In the genomic region with DNA sequence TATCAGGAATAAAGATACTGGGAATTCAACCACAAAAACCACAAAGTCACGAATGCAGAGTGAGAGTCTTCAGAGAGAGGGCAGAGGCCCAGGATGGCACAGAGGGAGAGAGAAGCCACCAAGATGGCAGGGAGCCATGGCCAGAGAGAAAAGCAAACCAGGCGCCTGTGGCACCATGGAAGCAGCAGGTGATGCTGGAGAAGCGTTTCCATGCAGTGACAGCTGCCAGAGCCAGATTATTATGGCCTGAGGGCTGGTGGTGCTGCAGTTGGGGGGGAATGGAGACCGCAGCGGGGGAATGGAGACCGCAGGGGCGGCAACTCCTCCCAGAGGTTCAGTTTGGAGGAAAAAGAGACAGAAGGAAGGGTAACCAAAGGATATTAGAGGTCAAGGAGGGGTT, we compare ENCODE assay signal across 23 cellular contexts. TPM values are rescaled to one million over a fixed set of nuclear protein-coding genes. Genes with fewer than 3 reads are reported as not detected.
DNase-seq lines count a peak whose midpoint lies in the region; ATAC-seq and TF ChIP-seq lines count a peak whose summit lies in the region.
"Had no signal": no experiment of that assay in that cellular context is flagged by ENCODE, and none has a peak within 500 bp of the region (broad histone marks: within the 10 kb centered on the region; RNA-seq: fewer than 3 reads in every experiment).

No MANE protein-coding gene starts in this region.

- H3K9me3 ChIP-seq in HEK293 (ENCODE audit: control insufficient read depth, insufficient read depth, low read depth, low read length) (no peaks in the 10 kb centered on the region), T-helper 17 cell (ENCODE audit: control insufficient read depth, low read length, poor library complexity, severe bottlenecking) (no peaks in the 10 kb centered on the region)
- H3K9me3 ChIP-seq: psoas muscle, testis had no signal

- no peaks in the 10 kb centered on the region for H3K27me3 Mint-ChIP-seq in T-helper 17 cell
- H3K27me3 Mint-ChIP-seq: activated B cell treated with CpG ODN at 0.5 μM for 24 hours; CD4-positive, CD25-positive, alpha-beta regulatory T cell; stimulated activated naive B cell treated with anti-CD40 and anti-IgM and Interleukin-4, amounts not matched to agents 10 μg/mL and 1 μg/mL and 100 μg/mL, for 72 hours had no signal

- ATAC-seq in T-helper 17 cell (no peak), GM18511 (IDR thresholded peaks at IDR 0.05; ENCODE audit: unreplicated experiment) (no peak)
- ATAC-seq: stimulated activated naive B cell treated with anti-CD40 and anti-IgM and Interleukin-4, amounts not matched to agents 10 μg/mL and 1 μg/mL and 100 μg/mL, for 72 hours had no signal

- CTCF ChIA-PET in HEK293 (lab: Yijun Ruan, JAX) = interaction anchor here (0.6 kb wide), 1 partner anchor 107 kb away, joined by 3 read pairs; no protein-coding TSS in a partner anchor

- H3K4me3 ChIP-seq in HEK293 (ENCODE audit: low read depth, low read length) = no peak overlapping the region
- H3K4me3 ChIP-seq in lower leg skin (ENCODE audit: low read depth, poor library complexity, severe bottlenecking) = no peak overlapping the region
- H3K4me3 ChIP-seq: coronary artery, lung, PC-9, psoas muscle, skin epidermis, testis had no signal

- H3K4me1 Mint-ChIP-seq in T-helper 17 cell = peaks cover 4% of the 10 kb centered on the region

- DNase-seq in COR-L47 (lab: John Stamatoyannopoulos, UW) (peak; percentile 46), NCI-H2107 (lab: John Stamatoyannopoulos, UW) (peak; percentile 24), T-helper 17 cell (no peak), epidermal melanocyte (ENCODE audit: insufficient read length, low spot score) (no peak), lower leg skin (ENCODE audit: low spot score in 2 of 2) (no peak)
- DNase-seq: activated B cell treated with CpG ODN at 0.5 μM for 24 hours; activated CD4-positive, alpha-beta T cell treated with anti-CD3 and anti-CD28 coated beads, Interleukin-2, amount 50 U/mL, for 48 hours; activated gamma-delta T cell treated with Interleukin-2 at 50 U/mL for 16 hours; CD4-positive, CD25-positive, alpha-beta regulatory T cell; GOT3; NCI-H187; NCI-H774; PC-9; psoas muscle; stimulated activated CD4-positive, alpha-beta T cell treated with anti-CD3 and anti-CD28 coated beads, Interleukin-2, amount 100 ng/mL, for 24 hours; stimulated activated naive B cell treated with anti-CD40 and anti-IgM and Interleukin-4, amounts not matched to agents 10 μg/mL and 1 μg/mL and 100 μg/mL, for 72 hours; testis had no signal

- TF ChIP-seq CTCF in HEK293 (tag by site-specific recombination; IDR thresholded peaks at IDR 0.05) (no peak), lower leg skin (IDR thresholded peaks at IDR 0.05) (no peak)

- H3K4me1 ChIP-seq in HEK293 (ENCODE audit: control insufficient read depth, insufficient read depth, low read length) = no peaks in the 10 kb centered on the region
- H3K4me1 ChIP-seq: testis had no signal

- POLR2A ChIA-PET in HEK293 (lab: Yijun Ruan, JAX) = interaction anchor here (0.6 to 0.7 kb wide), 3 partner anchors 15 to 52 kb away, joined by 3 to 4 read pairs (median 3); no protein-coding TSS in a partner anchor

- peaks cover 5 to 12% of the 10 kb centered on the region in 2 experiments; a peak in 2 of 3 replicates for H3K36me3 ChIP-seq in HEK293 (ENCODE audit: control insufficient read depth in 2 of 2, insufficient read depth in 1 of 2, low read length in 2 of 2)

- intact Hi-C loops in lower leg skin (cut with DNase I; ENCODE audit: low total_unique reads) = no loop called here

- no peak overlapping the region for H3K4me3 Mint-ChIP-seq in T-helper 17 cell
- H3K4me3 Mint-ChIP-seq: activated B cell treated with CpG ODN at 0.5 μM for 24 hours; CD4-positive, CD25-positive, alpha-beta regulatory T cell; T-helper 2 cell treated with Interferon-gamma antibody and Interleukin-4, amounts not matched to agents 5 μg/mL and 100 μg/mL, for 36 hours had no signal

- H3K36me3 Mint-ChIP-seq in T-helper 17 cell (ENCODE audit: low read depth) = no peaks in the 10 kb centered on the region
- H3K36me3 Mint-ChIP-seq: CD4-positive, CD25-positive, alpha-beta regulatory T cell had no signal

- WGBS in lower leg skin, 2 donors = 68 to 76% methylated on average over 7 of the region's 7 CpGs

- TF ChIP-seq POLR2A in lower leg skin (IDR thresholded peaks at IDR 0.05) = no peak

- H3K27ac Mint-ChIP-seq in T-helper 17 cell = peak overlapping the region; percentile 68
- H3K27ac Mint-ChIP-seq: activated B cell treated with CpG ODN at 0.5 μM for 24 hours; stimulated activated naive B cell treated with anti-CD40 and anti-IgM and Interleukin-4, amounts not matched to agents 10 μg/mL and 1 μg/mL and 100 μg/mL, for 72 hours; T-helper 2 cell treated with Interferon-gamma antibody and Interleukin-4, amounts not matched to agents 5 μg/mL and 100 μg/mL, for 36 hours had no signal

- H3K27ac ChIP-seq in HEK293 (ENCODE audit: extremely low read depth, low read depth, low read length) = no peak overlapping the region
- H3K27ac ChIP-seq: coronary artery, PC-9, psoas muscle, skin epidermis, testis had no signal

TF ChIP-seq in HEK293, 187 proteins besides CTCF, POLR2A, EP300 and RAD21:
- TF ChIP-seq ZNF830 (tag by site-specific recombination; IDR thresholded peaks at IDR 0.05; ENCODE audit: low read depth) = no peak
- no peak for TF ChIP-seq ZNF175 (tag by site-specific recombination; IDR thresholded peaks at IDR 0.05)
- TF ChIP-seq, protein P1, sequence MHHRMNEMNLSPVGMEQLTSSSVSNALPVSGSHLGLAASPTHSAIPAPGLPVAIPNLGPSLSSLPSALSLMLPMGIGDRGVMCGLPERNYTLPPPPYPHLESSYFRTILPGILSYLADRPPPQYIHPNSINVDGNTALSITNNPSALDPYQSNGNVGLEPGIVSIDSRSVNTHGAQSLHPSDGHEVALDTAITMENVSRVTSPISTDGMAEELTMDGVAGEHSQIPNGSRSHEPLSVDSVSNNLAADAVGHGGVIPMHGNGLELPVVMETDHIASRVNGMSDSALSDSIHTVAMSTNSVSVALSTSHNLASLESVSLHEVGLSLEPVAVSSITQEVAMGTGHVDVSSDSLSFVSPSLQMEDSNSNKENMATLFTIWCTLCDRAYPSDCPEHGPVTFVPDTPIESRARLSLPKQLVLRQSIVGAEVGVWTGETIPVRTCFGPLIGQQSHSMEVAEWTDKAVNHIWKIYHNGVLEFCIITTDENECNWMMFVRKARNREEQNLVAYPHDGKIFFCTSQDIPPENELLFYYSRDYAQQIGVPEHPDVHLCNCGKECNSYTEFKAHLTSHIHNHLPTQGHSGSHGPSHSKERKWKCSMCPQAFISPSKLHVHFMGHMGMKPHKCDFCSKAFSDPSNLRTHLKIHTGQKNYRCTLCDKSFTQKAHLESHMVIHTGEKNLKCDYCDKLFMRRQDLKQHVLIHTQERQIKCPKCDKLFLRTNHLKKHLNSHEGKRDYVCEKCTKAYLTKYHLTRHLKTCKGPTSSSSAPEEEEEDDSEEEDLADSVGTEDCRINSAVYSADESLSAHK (tag by site-specific recombination; IDR thresholded peaks at IDR 0.05) = peak; percentile 93

RNA-seq across cellular contexts. Expression of a gene that starts 5.8 kb away (rescaled TPM):
- total RNA-seq in T-helper 17 cell = 10 to 100 TPM; 84.1 to 95.7 TPM
- total RNA-seq in lower leg skin = 10 to 100 TPM; 34.1 to 89.6 (median 49.0) TPM

RNA-seq across cellular contexts. Expression of a gene that starts 8.1 kb away (rescaled TPM):
- 10 to 100 TPM; 20.5 to 22.6 TPM for total RNA-seq in T-helper 17 cell
- 10 to 100 TPM; 10.5 to 28.5 (median 16.9) TPM for total RNA-seq in lower leg skin

RNA-seq across cellular contexts. Expression of a gene that starts 11.3 kb away (rescaled TPM):
- 10 to 100 TPM; 41.4 to 43.0 TPM for total RNA-seq in T-helper 17 cell
- 10 to 100 TPM; 71.0 to 93.5 (median 78.4) TPM for total RNA-seq in lower leg skin

RNA-seq across cellular contexts. Expression of a gene that starts 19.0 kb away (rescaled TPM):
- 1,000 to 10,000 TPM; 4,596 to 4,820 TPM for total RNA-seq in T-helper 17 cell
- total RNA-seq in lower leg skin = 1,000 to 10,000 TPM; 3,266 to 8,500 (median 5,564) TPM

RNA-seq across cellular contexts. Expression of a gene that starts 19.8 kb away (rescaled TPM):
- total RNA-seq in T-helper 17 cell = 100 to 1,000 TPM; 189 to 223 TPM
- 10 to 100 TPM; 50.5 to 83.5 (median 61.5) TPM for total RNA-seq in lower leg skin

Comparison
In these comparisons a context has a peak if more than half of its experiments do, and no peak if none do; other contexts are left out.
1. DNase-seq: peak in COR-L47 (single experiment) and NCI-H2107 (single experiment); none in T-helper 17 cell (0 of 3), epidermal melanocyte (single experiment) and lower leg skin (0 of 2).